12 cellular contexts compared by ENCODE assay signal in the genomic region with DNA sequence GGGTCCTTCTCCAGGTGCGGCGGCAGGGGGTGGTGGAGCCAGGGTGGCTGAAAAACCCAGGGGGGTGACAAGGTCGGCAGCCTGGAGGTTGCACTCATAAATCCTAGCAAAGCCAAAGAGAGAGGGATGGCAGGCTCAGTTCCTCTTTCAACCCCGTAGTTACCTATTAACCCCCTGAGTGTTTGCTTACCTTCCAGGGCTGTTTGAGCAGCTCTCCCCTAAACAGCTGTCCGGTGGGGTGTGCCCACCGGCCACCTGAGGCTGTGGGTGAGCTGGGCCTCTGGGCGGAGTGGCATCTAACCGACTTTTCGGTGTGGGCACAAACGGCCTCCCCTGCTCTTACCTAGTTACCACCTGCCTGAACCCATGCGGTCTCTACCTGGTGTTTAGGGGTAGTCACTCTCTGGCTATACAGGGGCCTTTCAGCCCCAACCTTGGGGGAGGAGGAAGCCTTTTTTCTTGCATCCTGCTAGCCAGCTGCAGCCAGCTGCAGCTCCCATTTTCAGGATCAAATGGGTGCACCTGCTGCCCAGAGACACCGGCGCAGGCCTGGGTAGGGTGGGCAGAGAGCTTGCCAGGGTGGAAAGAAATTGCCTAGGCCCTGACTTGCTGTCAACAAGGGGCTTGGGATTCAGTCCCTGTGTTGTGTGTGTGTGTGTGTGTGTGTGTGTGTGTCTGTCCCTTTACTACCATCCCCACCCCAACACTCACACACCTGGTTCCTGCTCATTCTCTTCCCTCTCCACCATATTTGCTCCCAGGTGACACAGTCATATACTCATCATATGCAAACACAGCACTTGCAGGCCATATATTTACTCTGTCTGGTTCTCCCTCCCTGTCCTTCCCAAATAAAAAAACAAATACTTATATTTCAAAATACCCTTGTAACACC. TPM values are rescaled to one million over a fixed set of nuclear protein-coding genes. Genes with fewer than 3 reads are reported as not detected.
DNase-seq lines count a peak whose midpoint lies in the region; ATAC-seq, FAIRE-seq and TF ChIP-seq lines count a peak whose summit lies in the region.
"Had no signal": no experiment of that assay in that cellular context is flagged by ENCODE, and none has a peak within 500 bp of the region (broad histone marks: within the 10 kb centered on the region; RNA-seq: fewer than 3 reads in every experiment).

No MANE protein-coding gene starts in this region.

- DNase-seq in NCI-H2196 (lab: John Stamatoyannopoulos, UW; ENCODE audit: unreplicated experiment), result peak; percentile 5
- no peak for DNase-seq in NCI-H2196 treated with DMSO at 0.1 percent for 48 hours (lab: John Stamatoyannopoulos, UW; ENCODE audit: unreplicated experiment)
- DNase-seq in HepG2 (ENCODE audit: low spot score), result peak; percentile 75
- no peak for DNase-seq in stimulated activated CD4-positive, alpha-beta T cell treated with anti-CD3 and anti-CD28 coated beads, Interleukin-1b, Interleukin-23, amount 100 ng/mL, for 48 hours
- no peak for DNase-seq in MCF 10A (ENCODE audit: unreplicated experiment)
- DNase-seq: activated T-cell treated with anti-CD3 and anti-CD28 coated beads, Interleukin-2, amount 50 U/mL, for 4 hours; MG63 had no signal

- in situ Hi-C loops in HepG2 (cut with HindIII; ENCODE audit: extremely low pct_ligation_motif_present, low pct_unique_long_range_greater_than_20kb), result no loop called here

- peaks cover 7% of the 10 kb centered on the region; the same call in 1 of the 2 replicates for H3K27me3 ChIP-seq in OCI-LY3 (ENCODE audit: low read depth, low read length)
- H3K27me3 ChIP-seq in HepG2 (ENCODE audit: control insufficient read depth in 1 of 2, insufficient read depth in 2 of 2, low read length in 2 of 2), result peaks cover 9 to 38% of the 10 kb centered on the region in 2 experiments
- H3K27me3 ChIP-seq in subcutaneous abdominal adipose tissue (ENCODE audit: control insufficient read depth in 5 of 5, insufficient read depth in 4 of 5, low read length in 5 of 5), result peaks cover 26 to 46% (median 40%) of the 10 kb centered on the region in 5 donors

- peak overlapping the region; percentile 7; the same call in 1 of the 2 replicates for H3K4me3 ChIP-seq in OCI-LY3 (ENCODE audit: low read length)
- H3K4me3 ChIP-seq in HepG2 (replicated peaks in 1 of 3; ENCODE audit: insufficient read depth in 1 of 3, low read depth in 2 of 3, low read length in 3 of 3), result peak overlapping the region; percentile 46 to 70 (median 49)
- H3K4me3 ChIP-seq in subcutaneous abdominal adipose tissue (ENCODE audit: low read depth in 1 of 5, low read length in 5 of 5), result peak overlapping the region in 3 of 5 donors; percentile 69 to 91 (median 80)
- H3K4me3 ChIP-seq: MG63 had no signal

- H3K36me3 Mint-ChIP-seq in MCF 10A (ENCODE audit: insufficient read depth, unreplicated experiment), result no peaks in the 10 kb centered on the region

- H3K4me1 ChIP-seq in OCI-LY3 (ENCODE audit: low read length), result peaks cover 23% of the 10 kb centered on the region
- H3K4me1 ChIP-seq in HepG2 (ENCODE audit: insufficient read depth, low read length), result peaks cover 99% of the 10 kb centered on the region
- peaks cover 3 to 94% (median 57%) of the 10 kb centered on the region in 5 donors for H3K4me1 ChIP-seq in subcutaneous abdominal adipose tissue (ENCODE audit: control insufficient read depth in 5 of 5, insufficient read depth in 5 of 5, low read length in 5 of 5)

- CTCF ChIA-PET in HepG2 (lab: Yijun Ruan, JAX; ENCODE audit: low intra/inter-chr PET ratio, low total read pairs), result no interaction called here
- CTCF ChIA-PET in MCF 10A (lab: Yijun Ruan, JAX), result interaction anchor here (1.1 to 6.1 kb wide), 2 partner anchors 9 to 14 kb away, joined by 4 to 48 read pairs; no protein-coding TSS in a partner anchor

- no peak overlapping the region for H3K9ac ChIP-seq in OCI-LY3 (ENCODE audit: low read length)
- H3K9ac ChIP-seq in HepG2 (ENCODE audit: insufficient read depth, low read depth, low read length), result no peak overlapping the region
- no peak overlapping the region for H3K9ac ChIP-seq in subcutaneous abdominal adipose tissue (ENCODE audit: low read length in 5 of 5)

- H3K4me2 ChIP-seq in OCI-LY3 (ENCODE audit: low read length) (peak overlapping the region; percentile 54), HepG2 (ENCODE audit: low read depth, low read length) (peak overlapping the region; percentile 96)

- H2AFZ ChIP-seq in OCI-LY3 (ENCODE audit: low read depth, low read length) (no peak overlapping the region), HepG2 (ENCODE audit: low read length) (no peak overlapping the region)

- no peak overlapping the region for H3K4me3 Mint-ChIP-seq in MCF 10A (ENCODE audit: unreplicated experiment)
- H3K4me3 Mint-ChIP-seq: activated T-cell treated with anti-CD3 and anti-CD28 coated beads, Interleukin-2, amount 50 U/mL, for 4 hours; T-helper 2 cell treated with Interferon-gamma antibody and Interleukin-4, amounts not matched to agents 5 μg/mL and 100 μg/mL, for 36 hours had no signal

- H3K9me3 ChIP-seq in OCI-LY3 (ENCODE audit: insufficient read depth, low read length) (no peaks in the 10 kb centered on the region), HepG2 (ENCODE audit: low read length) (no peaks in the 10 kb centered on the region), subcutaneous abdominal adipose tissue (ENCODE audit: control insufficient read depth in 5 of 5, low read length in 5 of 5) (no peaks in the 10 kb centered on the region)
- H3K9me3 ChIP-seq: MG63, neutrophil had no signal

- 2% methylated on average over 9 of the region's 13 CpGs for WGBS in HepG2 (ENCODE audit: low lambda C conversion rate)

- H3K4me1 Mint-ChIP-seq in MCF 10A (ENCODE audit: insufficient read depth, unreplicated experiment), result peaks cover 15% of the 10 kb centered on the region

- peak; percentile 70 for ATAC-seq in HepG2
- no peak for ATAC-seq in GM21390 (IDR thresholded peaks at IDR 0.05; ENCODE audit: unreplicated experiment)
- ATAC-seq: activated T-cell treated with anti-CD3 and anti-CD28 coated beads, Interleukin-2, amount 50 U/mL, for 4 hours had no signal

- no peaks in the 10 kb centered on the region for H3K36me3 ChIP-seq in OCI-LY3 (replicated peaks; ENCODE audit: low read depth, low read length)
- H3K36me3 ChIP-seq in HepG2 (replicated peaks in 1 of 2; ENCODE audit: control insufficient read depth in 1 of 2, insufficient read depth in 2 of 2, low read length in 2 of 2), result no peaks in the 10 kb centered on the region
- H3K36me3 ChIP-seq in subcutaneous abdominal adipose tissue (ENCODE audit: control insufficient read depth in 5 of 5, insufficient read depth in 5 of 5, low read length in 5 of 5), result peaks cover 0 to 39% (median 27%) of the 10 kb centered on the region in 5 donors
- H3K36me3 ChIP-seq: MG63, neutrophil had no signal

- peaks cover 37% of the 10 kb centered on the region for H3K27me3 Mint-ChIP-seq in MCF 10A (ENCODE audit: insufficient read depth, unreplicated experiment)

- H3K27ac ChIP-seq in OCI-LY3 (ENCODE audit: low read length) (no peak overlapping the region), HepG2 (ENCODE audit: extremely low read length, insufficient read depth, low read length) (no peak overlapping the region), subcutaneous abdominal adipose tissue (ENCODE audit: low read depth, low read length) (no peak overlapping the region)
- H3K27ac ChIP-seq: neutrophil had no signal

- H3K79me2 ChIP-seq in OCI-LY3 (ENCODE audit: low read length), result no peaks in the 10 kb centered on the region
- H3K79me2 ChIP-seq in HepG2 (ENCODE audit: insufficient read depth, low read length), result no peaks in the 10 kb centered on the region

- intact Hi-C loops in HepG2 (cut with micrococcal nuclease; ENCODE audit: unreplicated experiment), result no loop called here
- intact Hi-C loops in MCF 10A (cut with micrococcal nuclease), result no loop called here

- H4K20me1 ChIP-seq in OCI-LY3 (ENCODE audit: insufficient read depth, low read length), result no peaks in the 10 kb centered on the region
- no peaks in the 10 kb centered on the region for H4K20me1 ChIP-seq in HepG2 (ENCODE audit: insufficient read depth, low read length)

- no peak overlapping the region for H3K27ac Mint-ChIP-seq in MCF 10A (ENCODE audit: low read depth, unreplicated experiment)

- POLR2A ChIA-PET in HepG2 (lab: Yijun Ruan, JAX), result interaction anchor here (1.1 to 1.9 kb wide), 4 partner anchors 8 to 23 kb away, joined by 3 to 7 read pairs (median 3); no protein-coding TSS in a partner anchor
- POLR2A ChIA-PET in MCF 10A (lab: Yijun Ruan, JAX), result no interaction called here

- no peaks in the 10 kb centered on the region for H3K9me3 Mint-ChIP-seq in MCF 10A (ENCODE audit: unreplicated experiment)
- H3K9me3 Mint-ChIP-seq: activated T-cell treated with anti-CD3 and anti-CD28 coated beads, Interleukin-2, amount 50 U/mL, for 4 hours; T-helper 2 cell treated with Interferon-gamma antibody and Interleukin-4, amounts not matched to agents 5 μg/mL and 100 μg/mL, for 36 hours had no signal

- no peak for TF ChIP-seq RAD21 in HepG2 (CRISPR knock-in tag; IDR thresholded peaks at IDR 0.05)

- TF ChIP-seq EP300 in HepG2 (IDR thresholded peaks at IDR 0.05; ENCODE audit: low read depth in 2 of 2, low read length in 2 of 2) (0 out of 4 replicates have a peak, but pooled peaks of 1 of the 2 experiments have one; percentile 17), HepG2 (CRISPR knock-in tag; IDR thresholded peaks at IDR 0.05; ENCODE audit: borderline replicate concordance) (no peak)

- TF ChIP-seq CTCF in OCI-LY3 (IDR thresholded peaks at IDR 0.05; ENCODE audit: low read depth, low read length) (no peak), HepG2 (CRISPR knock-in tag; IDR thresholded peaks at IDR 0.05) (no peak), MCF 10A (IDR thresholded peaks at IDR 0.05; ENCODE audit: unreplicated experiment) (no peak)

- peak; percentile 95 for FAIRE-seq in HepG2 (lab: Jason Lieb, UNC)

- BruUV-seq in HepG2 (replicated peaks; lab: Mats Ljungman, UMichigan) (no TSS peak), MCF 10A (replicated peaks; lab: Mats Ljungman, UMichigan) (no TSS peak)

- TF ChIP-seq POLR2A in HepG2 (IDR thresholded peaks at IDR 0.05; ENCODE audit: insufficient read depth in 1 of 2, low read depth in 2 of 2, low read length in 2 of 2), result no peak

RNA-seq across cellular contexts. Expression of a gene that starts 3.7 kb away (rescaled TPM):
- total RNA-seq in HepG2 (2016; rRNA removed; fragmentation: Illumina TruSeq; extraction: Trizol) (0.13 and 0.20 TPM in 2 replicates), MCF 10A (2022) (0.10 TPM in 1 of 2 replicates, not detected in the other)
- total RNA-seq in HepG2 (2016; cell fraction: cytosol; rRNA removed; fragmentation: Illumina TruSeq; extraction: Trizol; ENCODE audit: low read depth), result 0.09 and 0.10 TPM in 2 replicates
- total RNA-seq in HepG2 (2016; cell fraction: insoluble cytoplasmic fraction; rRNA removed; fragmentation: Illumina TruSeq; extraction: Trizol), result 0.07 and 0.19 TPM in 2 replicates
- total RNA-seq in HepG2 (2016; cell fraction: membrane; rRNA removed; fragmentation: Illumina TruSeq; extraction: Trizol), result 0.03 and 0.15 TPM in 2 replicates
- total RNA-seq in HepG2 (2016; cell fraction: nucleus; rRNA removed; fragmentation: Illumina TruSeq; extraction: Trizol), result 0.19 TPM in 1 of 2 replicates, not detected in the other
- 0.25 and 0.27 TPM in 2 replicates for polyA plus RNA-seq in HepG2 (2011; rRNA removed)
- polyA plus RNA-seq in HepG2 (2011; cell fraction: cytosol; rRNA removed), result 0.13 and 0.24 TPM in 2 replicates
- polyA plus RNA-seq in HepG2 (2011; cell fraction: nucleus; rRNA removed), result 0.50 and 0.61 TPM in 2 replicates
- 0.13 and 0.43 TPM in 2 replicates for polyA plus RNA-seq in HepG2 (2012)
- 0.07 TPM in 1 of 2 replicates, not detected in the other for polyA plus RNA-seq in HepG2 (2016; cell fraction: cytosol; fragmentation: Illumina TruSeq; extraction: Trizol; ENCODE audit: low read depth)
- 0.13 and 0.19 TPM in 2 replicates for polyA plus RNA-seq in HepG2 (2016; cell fraction: insoluble cytoplasmic fraction; fragmentation: Illumina TruSeq; extraction: Trizol; ENCODE audit: low read depth)
- polyA plus RNA-seq in HepG2 (2016; cell fraction: membrane; fragmentation: Illumina TruSeq; extraction: Trizol; ENCODE audit: low read depth), result 0.06 and 0.08 TPM in 2 replicates
- 0.34 and 0.39 TPM in 2 replicates for polyA plus RNA-seq in HepG2 (2016; cell fraction: nucleus; fragmentation: Illumina TruSeq; extraction: Trizol; ENCODE audit: insufficient read depth, low read depth)
- polyA minus RNA-seq in HepG2 (2011; rRNA and poly(A)+ RNA removed; ENCODE audit: low replicate concordance), result 0.98 and 7.6 TPM in 2 replicates
- 0.35 and 0.59 TPM in 2 replicates for polyA minus RNA-seq in HepG2 (2011; cell fraction: cytosol; rRNA and poly(A)+ RNA removed)
- 0.12 and 0.26 TPM in 2 replicates for polyA minus RNA-seq in HepG2 (2011; cell fraction: nucleus; rRNA and poly(A)+ RNA removed)

RNA-seq across cellular contexts. Expression of a gene that starts 20.4 kb away (rescaled TPM):
- not detected in 2 replicates for total RNA-seq in HepG2 (2016; rRNA removed; fragmentation: Illumina TruSeq; extraction: Trizol)
- not detected in 2 replicates for total RNA-seq in HepG2 (2016; cell fraction: cytosol; rRNA removed; fragmentation: Illumina TruSeq; extraction: Trizol; ENCODE audit: low read depth)
- not detected in 2 replicates for total RNA-seq in HepG2 (2016; cell fraction: insoluble cytoplasmic fraction; rRNA removed; fragmentation: Illumina TruSeq; extraction: Trizol)
- total RNA-seq in HepG2 (2016; cell fraction: membrane; rRNA removed; fragmentation: Illumina TruSeq; extraction: Trizol), result 0.15 TPM in 1 of 2 replicates, not detected in the other
- not detected in 2 replicates for total RNA-seq in HepG2 (2016; cell fraction: nucleus; rRNA removed; fragmentation: Illumina TruSeq; extraction: Trizol)
- 0.44 and 0.46 TPM in 2 replicates for polyA plus RNA-seq in HepG2 (2011; rRNA removed)
- 0.41 and 0.63 TPM in 2 replicates for polyA plus RNA-seq in HepG2 (2011; cell fraction: cytosol; rRNA removed)
- 0.21 and 0.48 TPM in 2 replicates for polyA plus RNA-seq in HepG2 (2011; cell fraction: nucleus; rRNA removed)
- 0.39 TPM in 1 of 2 replicates, not detected in the other for polyA plus RNA-seq in HepG2 (2012)
- polyA plus RNA-seq in HepG2 (2016; cell fraction: cytosol; fragmentation: Illumina TruSeq; extraction: Trizol; ENCODE audit: low read depth), result not detected in 2 replicates
- polyA plus RNA-seq in HepG2 (2016; cell fraction: insoluble cytoplasmic fraction; fragmentation: Illumina TruSeq; extraction: Trizol; ENCODE audit: low read depth), result not detected in 2 replicates
- not detected in 2 replicates for polyA plus RNA-seq in HepG2 (2016; cell fraction: membrane; fragmentation: Illumina TruSeq; extraction: Trizol; ENCODE audit: low read depth)
- not detected in 2 replicates for polyA plus RNA-seq in HepG2 (2016; cell fraction: nucleus; fragmentation: Illumina TruSeq; extraction: Trizol; ENCODE audit: insufficient read depth, low read depth)
- 0.58 and 21.7 TPM in 2 replicates for polyA minus RNA-seq in HepG2 (2011; rRNA and poly(A)+ RNA removed; ENCODE audit: low replicate concordance)
- 1.1 and 2.0 TPM in 2 replicates for polyA minus RNA-seq in HepG2 (2011; cell fraction: cytosol; rRNA and poly(A)+ RNA removed)
- 0.39 and 0.62 TPM in 2 replicates for polyA minus RNA-seq in HepG2 (2011; cell fraction: nucleus; rRNA and poly(A)+ RNA removed)
- 35.5 and 49.4 TPM in 2 replicates for total RNA-seq in MCF 10A (2022)

RNA-seq across cellular contexts. Expression of a gene that starts 38.6 kb away (rescaled TPM):
- total RNA-seq in HepG2 (2016; rRNA removed; fragmentation: Illumina TruSeq; extraction: Trizol), result 15.8 and 17.0 TPM in 2 replicates
- total RNA-seq in HepG2 (2016; cell fraction: cytosol; rRNA removed; fragmentation: Illumina TruSeq; extraction: Trizol; ENCODE audit: low read depth), result 1.2 and 1.9 TPM in 2 replicates
- total RNA-seq in HepG2 (2016; cell fraction: insoluble cytoplasmic fraction; rRNA removed; fragmentation: Illumina TruSeq; extraction: Trizol), result 14.9 and 16.0 TPM in 2 replicates
- 3.9 and 4.3 TPM in 2 replicates for total RNA-seq in HepG2 (2016; cell fraction: membrane; rRNA removed; fragmentation: Illumina TruSeq; extraction: Trizol)
- total RNA-seq in HepG2 (2016; cell fraction: nucleus; rRNA removed; fragmentation: Illumina TruSeq; extraction: Trizol), result 9.9 and 11.2 TPM in 2 replicates
- polyA plus RNA-seq in HepG2 (2011; rRNA removed), result 5.8 and 7.4 TPM in 2 replicates
- polyA plus RNA-seq in HepG2 (2011; cell fraction: cytosol; rRNA removed), result 6.0 and 7.5 TPM in 2 replicates
- polyA plus RNA-seq in HepG2 (2011; cell fraction: nucleus; rRNA removed), result 9.2 and 9.4 TPM in 2 replicates
- 5.0 and 5.3 TPM in 2 replicates for polyA plus RNA-seq in HepG2 (2012)
- 0.57 and 0.62 TPM in 2 replicates for polyA plus RNA-seq in HepG2 (2016; cell fraction: cytosol; fragmentation: Illumina TruSeq; extraction: Trizol; ENCODE audit: low read depth)
- 9.1 and 10.3 TPM in 2 replicates for polyA plus RNA-seq in HepG2 (2016; cell fraction: insoluble cytoplasmic fraction; fragmentation: Illumina TruSeq; extraction: Trizol; ENCODE audit: low read depth)
- polyA plus RNA-seq in HepG2 (2016; cell fraction: membrane; fragmentation: Illumina TruSeq; extraction: Trizol; ENCODE audit: low read depth), result 1.1 and 1.8 TPM in 2 replicates
- 13.2 and 13.9 TPM in 2 replicates for polyA plus RNA-seq in HepG2 (2016; cell fraction: nucleus; fragmentation: Illumina TruSeq; extraction: Trizol; ENCODE audit: insufficient read depth, low read depth)
- polyA minus RNA-seq in HepG2 (2011; rRNA and poly(A)+ RNA removed; ENCODE audit: low replicate concordance), result 42.6 and 112 TPM in 2 replicates
- polyA minus RNA-seq in HepG2 (2011; cell fraction: cytosol; rRNA and poly(A)+ RNA removed), result 11.8 and 12.4 TPM in 2 replicates
- 9.3 and 9.8 TPM in 2 replicates for polyA minus RNA-seq in HepG2 (2011; cell fraction: nucleus; rRNA and poly(A)+ RNA removed)
- total RNA-seq in MCF 10A (2022), result 13.2 and 18.5 TPM in 2 replicates

RNA-seq across cellular contexts. Expression of a gene that starts 58.8 kb away (rescaled TPM):
- 0.15 and 0.18 TPM in 2 replicates for total RNA-seq in HepG2 (2016; rRNA removed; fragmentation: Illumina TruSeq; extraction: Trizol)
- total RNA-seq in HepG2 (2016; cell fraction: cytosol; rRNA removed; fragmentation: Illumina TruSeq; extraction: Trizol; ENCODE audit: low read depth), result not detected in 2 replicates
- total RNA-seq in HepG2 (2016; cell fraction: insoluble cytoplasmic fraction; rRNA removed; fragmentation: Illumina TruSeq; extraction: Trizol), result 0.15 TPM in 1 of 2 replicates, not detected in the other
- total RNA-seq in HepG2 (2016; cell fraction: membrane; rRNA removed; fragmentation: Illumina TruSeq; extraction: Trizol), result 0.09 and 0.10 TPM in 2 replicates
- total RNA-seq in HepG2 (2016; cell fraction: nucleus; rRNA removed; fragmentation: Illumina TruSeq; extraction: Trizol), result not detected in 2 replicates
- polyA plus RNA-seq in HepG2 (2011; rRNA removed), result 0.07 and 0.17 TPM in 2 replicates
- 0.08 and 0.09 TPM in 2 replicates for polyA plus RNA-seq in HepG2 (2011; cell fraction: cytosol; rRNA removed)
- polyA plus RNA-seq in HepG2 (2011; cell fraction: nucleus; rRNA removed), result not detected in 2 replicates
- not detected in 2 replicates for polyA plus RNA-seq in HepG2 (2012)
- polyA plus RNA-seq in HepG2 (2016; cell fraction: cytosol; fragmentation: Illumina TruSeq; extraction: Trizol; ENCODE audit: low read depth), result 0.07 TPM in 1 of 2 replicates, not detected in the other
- polyA plus RNA-seq in HepG2 (2016; cell fraction: insoluble cytoplasmic fraction; fragmentation: Illumina TruSeq; extraction: Trizol; ENCODE audit: low read depth), result 0.17 and 0.19 TPM in 2 replicates
- 0.10 TPM in 1 of 2 replicates, not detected in the other for polyA plus RNA-seq in HepG2 (2016; cell fraction: membrane; fragmentation: Illumina TruSeq; extraction: Trizol; ENCODE audit: low read depth)
- 0.27 and 0.37 TPM in 2 replicates for polyA plus RNA-seq in HepG2 (2016; cell fraction: nucleus; fragmentation: Illumina TruSeq; extraction: Trizol; ENCODE audit: insufficient read depth, low read depth)
- 43.4 TPM in 1 of 2 replicates, not detected in the other for polyA minus RNA-seq in HepG2 (2011; rRNA and poly(A)+ RNA removed; ENCODE audit: low replicate concordance)
- 0.40 and 0.70 TPM in 2 replicates for polyA minus RNA-seq in HepG2 (2011; cell fraction: cytosol; rRNA and poly(A)+ RNA removed)
- polyA minus RNA-seq in HepG2 (2011; cell fraction: nucleus; rRNA and poly(A)+ RNA removed), result not detected in 2 replicates
- total RNA-seq in MCF 10A (2022), result 1.2 and 1.7 TPM in 2 replicates

Comparison
In these comparisons a context has a peak if more than half of its experiments do, and no peak if none do; other contexts are left out.
1. DNase-seq: peak in NCI-H2196 (single experiment) and HepG2 (single experiment); none in NCI-H2196 treated with DMSO at 0.1 percent for 48 hours (single experiment), stimulated activated CD4-positive, alpha-beta T cell treated with anti-CD3 and anti-CD28 coated beads, Interleukin-1b, Interleukin-23, amount 100 ng/mL, for 48 hours (single experiment) and MCF 10A (single experiment).
2. H3K4me3 ChIP-seq: peak in every context shown above with its lines; median percentile 80 in subcutaneous abdominal adipose tissue; 49 in HepG2; 7 in OCI-LY3.
3. RNA of a gene that starts 20.4 kb away (total RNA-seq): 35.5 to 49.4 TPM in MCF 10A; 0.15 TPM in HepG2; every median in the first group is over 10 times any median in the second.